ENCODE assay signal across 23 cellular contexts in the genomic region with DNA sequence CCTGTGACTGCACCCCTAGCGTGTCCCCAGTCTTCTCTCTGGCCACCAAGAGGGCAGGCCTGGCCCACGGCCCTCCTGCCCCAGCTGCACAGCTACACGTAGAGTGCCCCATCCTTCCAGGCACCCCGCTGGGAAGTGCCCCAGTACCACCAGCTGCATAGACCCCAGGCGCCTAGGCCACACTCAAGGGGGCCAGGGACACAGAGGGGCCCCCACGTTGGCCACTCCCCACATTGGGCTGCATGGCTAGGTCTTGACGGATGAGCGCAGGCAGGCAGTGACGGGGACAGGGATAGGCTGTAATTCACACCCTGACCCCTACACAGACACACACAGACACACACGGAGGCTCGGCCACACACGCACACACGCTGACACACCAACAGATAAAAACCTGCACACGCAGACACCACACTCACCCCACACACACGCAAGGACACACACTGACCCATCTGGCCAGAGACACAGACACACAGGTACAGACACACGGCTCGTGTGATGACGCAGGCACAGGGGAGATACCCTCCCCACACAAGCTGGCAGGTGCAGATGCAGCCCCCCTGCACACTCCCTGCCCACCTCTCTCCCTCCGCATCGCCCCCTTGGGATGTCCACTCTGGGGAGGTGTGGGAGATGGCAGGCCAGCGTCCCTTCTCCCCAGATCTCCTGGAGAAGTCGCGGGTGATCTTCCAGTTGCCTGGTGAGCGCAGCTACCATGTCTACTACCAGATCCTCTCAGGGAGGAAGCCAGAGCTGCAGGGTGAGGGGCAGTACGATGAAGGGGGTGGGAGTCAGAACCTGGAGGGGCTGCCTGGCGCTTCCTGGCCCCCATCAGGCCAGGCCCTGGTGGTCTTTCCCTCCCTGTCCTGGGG. TPM values are rescaled to one million over a fixed set of nuclear protein-coding genes. Genes with fewer than 3 reads are reported as not detected.
DNase-seq lines count a peak whose midpoint lies in the region; FAIRE-seq and TF ChIP-seq lines count a peak whose summit lies in the region.
"Had no signal": no experiment of that assay in that cellular context is flagged by ENCODE, and none has a peak within 500 bp of the region (broad histone marks: within the 10 kb centered on the region; RNA-seq: fewer than 3 reads in every experiment).

No MANE protein-coding gene starts in this region.

- H3K27ac ChIP-seq in HEK293 (ENCODE audit: extremely low read depth, low read depth, low read length) (no peak overlapping the region), H1 (ENCODE audit: low read depth, low read length) (no peak overlapping the region)
- H3K27ac ChIP-seq: testis had no signal

- H2AK5ac ChIP-seq in H1 (ENCODE audit: low read depth, low read length) = peak overlapping the region; percentile 82

- peaks cover 4% of the 10 kb centered on the region; the same call in 1 of the 2 replicates for H3K23me2 ChIP-seq in H1 (ENCODE audit: low read depth, low read length)

- H3K4ac ChIP-seq in H1 (replicated peaks; ENCODE audit: insufficient read length, low read depth, low read length) = no peak overlapping the region

- TF ChIP-seq RAD21 in H1 (IDR thresholded peaks at IDR 0.05 in 1 of 2, conservative IDR thresholded peaks at IDR 0.05 in 1 of 2; ENCODE audit: low read depth in 2 of 2, low read length in 2 of 2) = no peak

- peaks cover 0 to 16% (median 9%) of the 10 kb centered on the region in 4 experiments; a peak in 3 of 7 replicates for H3K27me3 ChIP-seq in H1 (replicated peaks in 1 of 4; ENCODE audit: control insufficient read depth in 3 of 4, extremely low read depth in 1 of 4, insufficient read depth in 3 of 4, low read length in 3 of 4)
- H3K27me3 ChIP-seq in skeletal muscle satellite cell (ENCODE audit: control insufficient read depth, insufficient read depth, low read length) = peaks cover 25% of the 10 kb centered on the region
- H3K27me3 ChIP-seq: testis had no signal

- no peak overlapping the region for H4K91ac ChIP-seq in H1 (replicated peaks; ENCODE audit: insufficient read length, low read length)

- no peak overlapping the region for H3K4me3 ChIP-seq in HEK293 (ENCODE audit: low read depth, low read length)
- H3K4me3 ChIP-seq in H1 (ENCODE audit: extremely low read depth in 1 of 4, insufficient read depth in 2 of 4, low read depth in 3 of 4, low read length in 4 of 4) = no peak overlapping the region
- H3K4me3 ChIP-seq in skeletal muscle satellite cell (ENCODE audit: low read length) = no peak overlapping the region
- H3K4me3 ChIP-seq: testis had no signal

- H4K20me1 ChIP-seq in H1 (replicated peaks in 1 of 2; ENCODE audit: control insufficient read depth in 1 of 2, insufficient read depth in 2 of 2, low read length in 2 of 2) = peaks cover 0 to 3% of the 10 kb centered on the region in 2 experiments

- H2BK12ac ChIP-seq in H1 (ENCODE audit: low read depth, low read length) = peak overlapping the region; percentile 96; the same call in 1 of the 2 replicates

- CTCF ChIA-PET in HEK293 (lab: Yijun Ruan, JAX) = interaction anchor here (0.5 to 0.6 kb wide), 3 partner anchors 110 to 858 kb away, joined by 3 to 5 read pairs (median 3); partner anchors contain the start of gene ITCH
- CTCF ChIA-PET in H1 (lab: Charles Lee; ENCODE audit: partially characterized antibody) = interaction anchor here (0.6 to 3.5 kb wide), 7 partner anchors 9 to 526 kb away, joined by 3 to 16 read pairs (median 3); no protein-coding TSS in a partner anchor

- H2AFZ ChIP-seq in H1 (ENCODE audit: low read length) = no peak overlapping the region

- H3K4me1 ChIP-seq in HEK293 (ENCODE audit: control insufficient read depth, insufficient read depth, low read length) (no peaks in the 10 kb centered on the region), H1 (replicated peaks in 1 of 4; ENCODE audit: control insufficient read depth in 3 of 4, insufficient read depth in 4 of 4, low read length in 3 of 4) (peaks cover 0 to 33% (median 24%) of the 10 kb centered on the region in 4 experiments; a peak in 6 of 7 replicates), skeletal muscle satellite cell (ENCODE audit: control insufficient read depth, insufficient read depth, low read length) (peaks cover 8% of the 10 kb centered on the region)

- no peak for TF ChIP-seq POLR2A in H1 (IDR thresholded peaks at IDR 0.05; ENCODE audit: control extremely low read depth in 1 of 2, low read depth in 2 of 2, low read length in 2 of 2)

- H4K8ac ChIP-seq in H1 (ENCODE audit: extremely low read depth, insufficient read depth, low read length) = no peak overlapping the region; the same call in 1 of the 2 replicates

- H3K36me3 ChIP-seq in HEK293 (ENCODE audit: control insufficient read depth in 2 of 2, insufficient read depth in 1 of 2, low read length in 2 of 2) (no peaks in the 10 kb centered on the region), H1 (ENCODE audit: control insufficient read depth in 2 of 4, insufficient read depth in 4 of 4, low read length in 3 of 4) (no peaks in the 10 kb centered on the region), skeletal muscle satellite cell (ENCODE audit: insufficient read depth, low read length) (no peaks in the 10 kb centered on the region)

- no peak overlapping the region for H3K23ac ChIP-seq in H1 (ENCODE audit: insufficient read length)

- TF ChIP-seq CTCF in HEK293 (tag by site-specific recombination; IDR thresholded peaks at IDR 0.05) = no peak
- no peak for TF ChIP-seq CTCF in H1 (IDR thresholded peaks at IDR 0.05; ENCODE audit: control extremely low read depth in 1 of 3, insufficient read depth in 1 of 3, low read depth in 1 of 3, low read length in 3 of 3)

- FAIRE-seq in H1 (lab: Jason Lieb, UNC) = no peak
- FAIRE-seq: frontal cortex, G401.6 had no signal

- no peak for TF ChIP-seq EP300 in H1 (IDR thresholded peaks at IDR 0.05; ENCODE audit: borderline replicate concordance in 1 of 2, low read depth in 2 of 2, low read length in 2 of 2)

- no peak for DNase-seq in H1 (ENCODE audit: low read depth in 1 of 2, low spot score in 2 of 2)
- peak; percentile 60 for DNase-seq in left kidney (ENCODE audit: low read depth, low spot score)
- DNase-seq in stimulated activated CD4-positive, alpha-beta T cell treated with anti-CD3 and anti-CD28 coated beads, Interleukin-12 subunit alpha, Interleukin-12 subunit beta, amount 100 ng/mL, for 4 hours = no peak
- no peak for DNase-seq in NCI-H146 treated with DMSO at 0.1 percent for 48 hours (lab: John Stamatoyannopoulos, UW; ENCODE audit: unreplicated experiment)
- DNase-seq in anterior cingulate cortex (lab: John Stamatoyannopoulos, UW) = no peak
- no peak for DNase-seq in NCI-H774 (lab: John Stamatoyannopoulos, UW)
- DNase-seq: activated CD4-positive, alpha-beta T cell treated with anti-CD3 and anti-CD28 coated beads, Interleukin-2, amount 50 U/mL, for 1 hour; activated CD8-positive, alpha-beta memory T cell treated with anti-CD3 and anti-CD28 coated beads, Interleukin-2, amount 50 U/mL, for 48 hours; activated naive CD8-positive, alpha-beta T cell treated with anti-CD3 and anti-CD28 coated beads, Interleukin-2, amount 50 U/mL, for 24 hours; DMS153; erythroblast; MM.1S; NCI-H146; NCI-H748 treated with DMSO at 0.1 percent for 48 hours; OCI-M1; stimulated activated CD4-positive, alpha-beta T cell treated with anti-CD3 and anti-CD28 coated beads, Interleukin-15, amount 100 ng/mL, for 24 hours; T-helper 17 cell; testis had no signal

- no peak overlapping the region for H3K56ac ChIP-seq in H1 (replicated peaks; ENCODE audit: insufficient read length, low read depth, low read length)

- H4K5ac ChIP-seq in H1 (ENCODE audit: insufficient read length, low read depth, low read length) = no peak overlapping the region

- H2BK20ac ChIP-seq in H1 (ENCODE audit: low read length) = 0 out of 2 replicates have a peak overlapping the region, but pooled peaks have one; percentile 61

- peak overlapping the region; percentile 83; the same call in 1 of the 2 replicates for H2BK5ac ChIP-seq in H1 (ENCODE audit: low read depth, low read length)

- 90% methylated on average over 25 of the region's 26 CpGs; no CpG with 5 or more reads in 1 of the 2 experiments for WGBS in H1 (ENCODE audit: extremely low coverage in 1 of 2, insufficient coverage in 1 of 2, insufficient read length in 1 of 2, insufficient replicate concordance in 2 of 2, low coverage in 1 of 2, low lambda C conversion rate in 2 of 2, missing lambda C conversion rate in 1 of 2), 2 experiments

- H3K9ac ChIP-seq in H1 (replicated peaks in 1 of 4; ENCODE audit: extremely low read depth in 1 of 4, low read depth in 3 of 4, low read length in 3 of 4) (no peak overlapping the region), skeletal muscle satellite cell (ENCODE audit: low read depth, low read length) (no peak overlapping the region)

- no peak overlapping the region for H2BK120ac ChIP-seq in H1 (replicated peaks; ENCODE audit: low read depth, low read length)

- H3K79me2 ChIP-seq in H1 (ENCODE audit: control insufficient read depth in 1 of 2, insufficient read depth in 2 of 2, low read length in 2 of 2) = no peaks in the 10 kb centered on the region

- H3K4me2 ChIP-seq in H1 (ENCODE audit: insufficient read depth in 1 of 2, low read depth in 2 of 2, low read length in 2 of 2) = no peak overlapping the region
- H3K4me2 ChIP-seq in skeletal muscle satellite cell (ENCODE audit: low read length) = peak overlapping the region; percentile 46

- H2BK15ac ChIP-seq in H1 (ENCODE audit: low read length) = peak overlapping the region; percentile 88; the same call in 1 of the 2 replicates

- H3K14ac ChIP-seq in H1 (ENCODE audit: insufficient read length) = no peak overlapping the region

- H3K18ac ChIP-seq in H1 (ENCODE audit: extremely low read depth, low read length) = peak overlapping the region; percentile 78; the same call in 1 of the 2 replicates

- H3K79me1 ChIP-seq in H1 (ENCODE audit: low read depth, low read length) = no peaks in the 10 kb centered on the region

- no peaks in the 10 kb centered on the region for H3K9me3 ChIP-seq in HEK293 (ENCODE audit: control insufficient read depth, insufficient read depth, low read depth, low read length)
- H3K9me3 ChIP-seq in H1 (ENCODE audit: insufficient read depth in 2 of 2, low read depth in 1 of 2, low read length in 1 of 2) = no peaks in the 10 kb centered on the region
- H3K9me3 ChIP-seq in skeletal muscle satellite cell (replicated peaks; ENCODE audit: low read length) = no peaks in the 10 kb centered on the region
- H3K9me3 ChIP-seq: testis had no signal

- POLR2A ChIA-PET in HEK293 (lab: Yijun Ruan, JAX) (no interaction called here), H1 (lab: Charles Lee; ENCODE audit: partially characterized antibody) (interaction anchor here (0.7 to 1.8 kb wide), 4 partner anchors 8 to 30 kb away, joined by 3 to 7 read pairs (median 4); partner anchors contain the start of genes GSS and MYH7B)

RNA-seq across cellular contexts. Expression of gene MYH7B, which starts 30.0 kb away (rescaled TPM):
- total RNA-seq in H1 (2021; fragmentation: NEBNext Ultra II Directional; extraction: Animal tissue kit (Norgen Biotek cat#: 25700)) = 0.30 and 0.69 TPM in 2 replicates
- 0.15 and 0.25 TPM in 2 replicates for polyA plus RNA-seq in H1 (2011; rRNA removed)
- 0.25 TPM for polyA plus RNA-seq in H1 (2011; cell fraction: cytosol; rRNA removed)
- 1.9 TPM for polyA plus RNA-seq in H1 (2011; cell fraction: nucleus; rRNA removed)
- 0.10 to 1.1 TPM (median 0.71 TPM) in 4 replicates for polyA plus RNA-seq in H1 (2012, experiment 1 of 2)
- 0.03 TPM for polyA plus RNA-seq in H1 (2012, experiment 2 of 2)
- polyA plus RNA-seq in H1 (2013, experiment 1 of 2) = 0.20 TPM
- 0.24 TPM for polyA plus RNA-seq in H1 (2013, experiment 2 of 2)
- 0.10 and 0.32 TPM in 2 replicates for polyA minus RNA-seq in H1 (2011; rRNA and poly(A)+ RNA removed)
- not detected for polyA minus RNA-seq in H1 (2011; cell fraction: cytosol; rRNA and poly(A)+ RNA removed)
- 0.60 TPM for polyA minus RNA-seq in H1 (2011; cell fraction: nucleus; rRNA and poly(A)+ RNA removed)
- total RNA-seq in skeletal muscle satellite cell (2012; rRNA removed) = 0.22 TPM in 1 of 2 replicates, not detected in the other
- total RNA-seq: dermis microvascular lymphatic vessel endothelial cell, frontal cortex had no signal

RNA-seq across cellular contexts. Expression of gene GSS, which starts 30.1 kb away (rescaled TPM):
- total RNA-seq in H1 (2021; fragmentation: NEBNext Ultra II Directional; extraction: Animal tissue kit (Norgen Biotek cat#: 25700)) = 29.4 and 34.6 TPM in 2 replicates
- polyA plus RNA-seq in H1 (2011; rRNA removed) = 43.2 and 46.4 TPM in 2 replicates
- 57.0 TPM for polyA plus RNA-seq in H1 (2011; cell fraction: cytosol; rRNA removed)
- 110 TPM for polyA plus RNA-seq in H1 (2011; cell fraction: nucleus; rRNA removed)
- 32.9 to 43.7 TPM (median 40.4 TPM) in 4 replicates for polyA plus RNA-seq in H1 (2012, experiment 1 of 2)
- 41.7 TPM for polyA plus RNA-seq in H1 (2012, experiment 2 of 2)
- 28.0 TPM for polyA plus RNA-seq in H1 (2013, experiment 1 of 2)
- polyA plus RNA-seq in H1 (2013, experiment 2 of 2) = 24.7 TPM
- 47.2 and 47.6 TPM in 2 replicates for polyA minus RNA-seq in H1 (2011; rRNA and poly(A)+ RNA removed)
- 15.7 TPM for polyA minus RNA-seq in H1 (2011; cell fraction: cytosol; rRNA and poly(A)+ RNA removed)
- 35.8 TPM for polyA minus RNA-seq in H1 (2011; cell fraction: nucleus; rRNA and poly(A)+ RNA removed)
- 74.3 and 82.9 TPM in 2 replicates for total RNA-seq in skeletal muscle satellite cell (2012; rRNA removed)
